In the genomic region with DNA sequence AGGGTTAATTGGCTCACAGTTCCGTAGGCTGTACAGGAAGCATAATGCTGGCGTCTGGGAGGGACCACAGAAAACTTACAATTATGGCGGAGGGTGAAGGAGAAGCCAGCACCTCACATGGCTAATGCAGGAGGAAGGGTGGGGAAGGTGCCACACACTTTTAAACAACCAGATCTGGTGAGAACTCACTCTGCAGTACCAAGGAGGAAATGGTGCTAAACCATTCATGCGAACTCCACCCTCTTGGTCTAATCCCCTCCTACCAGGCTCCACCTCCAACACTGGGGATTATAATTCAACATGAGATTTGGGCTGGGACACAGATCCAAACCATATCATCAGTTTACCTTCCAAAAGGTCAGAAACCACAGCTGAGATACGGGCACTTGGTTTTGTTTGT, we compare ENCODE assay signal across 4 cellular contexts.
"Had no signal": no experiment of that assay in that cellular context is flagged by ENCODE, and none has a peak within 500 bp of the region (broad histone marks: within the 10 kb centered on the region; RNA-seq: fewer than 3 reads in every experiment).

No MANE protein-coding gene starts in this region.

- H3K4me3 Mint-ChIP-seq: IgD-negative memory B cell had no signal

- ATAC-seq: HepG2, K562 had no signal

- H3K36me3 Mint-ChIP-seq: IgD-negative memory B cell had no signal

- DNase-seq: IMR-90 had no signal

- H3K27me3 Mint-ChIP-seq: IgD-negative memory B cell had no signal
